ENCODE assay signal across 12 cellular contexts in the genomic region with DNA sequence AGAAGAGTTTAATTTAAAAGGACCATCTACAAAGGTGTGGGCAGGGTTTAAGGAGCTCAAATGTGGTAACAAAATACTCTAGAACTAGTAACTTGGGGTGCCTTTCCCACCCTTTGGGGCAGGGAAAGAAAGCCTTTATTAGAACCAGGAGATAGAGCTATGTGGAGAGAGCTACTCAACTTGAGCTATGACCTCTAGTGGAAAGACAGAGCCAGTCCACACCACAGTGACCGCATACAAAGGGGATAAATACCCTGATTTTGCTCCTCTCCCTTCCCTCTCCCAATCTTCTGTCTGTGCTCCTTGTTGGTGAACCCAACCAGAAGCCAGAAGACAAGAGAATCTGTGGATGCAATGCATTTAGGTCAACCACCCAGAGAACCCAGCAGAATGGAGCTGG. TPM values are rescaled to one million over a fixed set of nuclear protein-coding genes. Genes with fewer than 3 reads are reported as not detected.
DNase-seq lines count a peak whose midpoint lies in the region; ATAC-seq and TF ChIP-seq lines count a peak whose summit lies in the region.
"Had no signal": no experiment of that assay in that cellular context is flagged by ENCODE, and none has a peak within 500 bp of the region (broad histone marks: within the 10 kb centered on the region; RNA-seq: fewer than 3 reads in every experiment).

No MANE protein-coding gene starts in this region.

- H3K27ac ChIP-seq in cardiac muscle cell (no peak overlapping the region), right atrium auricular region (no peak overlapping the region), right cardiac atrium (ENCODE audit: low read length) (no peak overlapping the region)
- H3K27ac ChIP-seq: coronary artery, HL-60 had no signal

- H3K9me3 ChIP-seq in cardiac muscle cell (ENCODE audit: low read depth) (no peaks in the 10 kb centered on the region), right atrium auricular region (no peaks in the 10 kb centered on the region), right cardiac atrium (ENCODE audit: control insufficient read depth, low read length) (no peaks in the 10 kb centered on the region)

- H3K27me3 ChIP-seq in cardiac muscle cell (no peaks in the 10 kb centered on the region), right atrium auricular region (no peaks in the 10 kb centered on the region), right cardiac atrium (ENCODE audit: control insufficient read depth, insufficient read depth) (no peaks in the 10 kb centered on the region)

- no peaks in the 10 kb centered on the region for H3K9me3 Mint-ChIP-seq in activated CD4-positive, alpha-beta T cell treated with anti-CD3 and anti-CD28 coated beads, Interleukin-2, amount 10 ng/mL, durations not matched to agents 24 days and 14 days
- H3K9me3 Mint-ChIP-seq: CD4-positive, CD25-positive, alpha-beta regulatory T cell had no signal

- no peaks in the 10 kb centered on the region for H3K36me3 Mint-ChIP-seq in activated CD4-positive, alpha-beta T cell treated with anti-CD3 and anti-CD28 coated beads, Interleukin-2, amount 10 ng/mL, durations not matched to agents 24 days and 14 days (ENCODE audit: low read depth)

- intact Hi-C loops in right cardiac atrium (cut with DNase I) (no loop called here), head of caudate nucleus (cut with DNase I) (no loop called here)
- intact Hi-C loops in activated CD4-positive, alpha-beta T cell treated with anti-CD3 and anti-CD28 coated beads, Interleukin-2, amount 10 ng/mL, durations not matched to agents 24 days and 14 days (cut with micrococcal nuclease): no loop called here

- H3K27me3 Mint-ChIP-seq in activated CD4-positive, alpha-beta T cell treated with anti-CD3 and anti-CD28 coated beads, Interleukin-2, amount 10 ng/mL, durations not matched to agents 24 days and 14 days: peaks cover 7% of the 10 kb centered on the region

- TF ChIP-seq CTCF in cardiac muscle cell (IDR thresholded peaks at IDR 0.05; ENCODE audit: low read depth, low read length): peak; percentile 49
- peak in 1 of 2 donors; percentile 52 for TF ChIP-seq CTCF in right atrium auricular region (IDR thresholded peaks at IDR 0.05)

- no peak overlapping the region for H3K4me3 Mint-ChIP-seq in activated CD4-positive, alpha-beta T cell treated with anti-CD3 and anti-CD28 coated beads, Interleukin-2, amount 10 ng/mL, durations not matched to agents 24 days and 14 days
- H3K4me3 Mint-ChIP-seq: activated CD8-positive, alpha-beta T cell treated with anti-CD3 and anti-CD28 coated beads, Interleukin-2, amount 10 ng/mL, durations not matched to agents 7 days and 5 days; CD4-positive, CD25-positive, alpha-beta regulatory T cell had no signal

- DNase-seq in cardiac muscle cell (ENCODE audit: low read depth in 1 of 2, low spot score in 1 of 2): peak in 1 of 2 donors; percentile 20
- DNase-seq in right atrium auricular region (ENCODE audit: low spot score): no peak
- peak; percentile 41 for DNase-seq in SW480 (ENCODE audit: low spot score)
- no peak for DNase-seq in right cardiac atrium
- no peak for DNase-seq in NCI-H2196 (lab: John Stamatoyannopoulos, UW; ENCODE audit: unreplicated experiment)
- no peak for DNase-seq in activated CD4-positive, alpha-beta T cell treated with anti-CD3 and anti-CD28 coated beads, Interleukin-2, amount 10 ng/mL, durations not matched to agents 24 days and 14 days
- DNase-seq in head of caudate nucleus: no peak
- DNase-seq: activated CD8-positive, alpha-beta T cell treated with anti-CD3 and anti-CD28 coated beads, Interleukin-2, amount 10 ng/mL, durations not matched to agents 7 days and 5 days; CD4-positive, CD25-positive, alpha-beta regulatory T cell had no signal

- H3K27ac Mint-ChIP-seq in activated CD4-positive, alpha-beta T cell treated with anti-CD3 and anti-CD28 coated beads, Interleukin-2, amount 10 ng/mL, durations not matched to agents 24 days and 14 days: no peak overlapping the region
- H3K27ac Mint-ChIP-seq: activated CD8-positive, alpha-beta T cell treated with anti-CD3 and anti-CD28 coated beads, Interleukin-2, amount 10 ng/mL, durations not matched to agents 7 days and 5 days; CD4-positive, CD25-positive, alpha-beta regulatory T cell had no signal

- H3K4me3 ChIP-seq in cardiac muscle cell (no peak overlapping the region), right atrium auricular region (no peak overlapping the region), right cardiac atrium (ENCODE audit: low read length) (no peak overlapping the region)
- H3K4me3 ChIP-seq: coronary artery had no signal

- H3K36me3 ChIP-seq in cardiac muscle cell (no peaks in the 10 kb centered on the region), right atrium auricular region (no peaks in the 10 kb centered on the region)

- no peaks in the 10 kb centered on the region for H3K4me1 Mint-ChIP-seq in activated CD4-positive, alpha-beta T cell treated with anti-CD3 and anti-CD28 coated beads, Interleukin-2, amount 10 ng/mL, durations not matched to agents 24 days and 14 days

- H3K4me1 ChIP-seq in cardiac muscle cell (ENCODE audit: low read depth): no peaks in the 10 kb centered on the region
- no peaks in the 10 kb centered on the region for H3K4me1 ChIP-seq in right atrium auricular region
- H3K4me1 ChIP-seq in right cardiac atrium (ENCODE audit: control insufficient read depth, insufficient read depth, low read length): peaks cover 1% of the 10 kb centered on the region

- 85% methylated on average over 1 of the region's 1 CpG for WGBS in right cardiac atrium

- peak; percentile 57 to 71 for ATAC-seq in right cardiac atrium
- no peak for ATAC-seq in HG03457 (IDR thresholded peaks at IDR 0.05; ENCODE audit: unreplicated experiment)
- ATAC-seq: activated CD8-positive, alpha-beta T cell treated with anti-CD3 and anti-CD28 coated beads, Interleukin-2, amount 10 ng/mL, durations not matched to agents 7 days and 5 days had no signal

RNA-seq across cellular contexts. Expression of a gene that starts 54.4 kb away (rescaled TPM):
- 41.3 and 52.7 TPM in 2 replicates for total RNA-seq in cardiac muscle cell
- polyA plus RNA-seq in cardiac muscle cell: 24.9 and 29.6 TPM in 2 replicates
- total RNA-seq in right atrium auricular region: 100 to 1,000 TPM in 1 of 2 donors, 10 to 100 TPM in 1; 90.3 to 122 TPM
- 100 to 1,000 TPM in 1 of 4 donors, 10 to 100 TPM in 3; 76.6 to 106 (median 88.0) TPM for total RNA-seq in right cardiac atrium
- polyA plus RNA-seq in right cardiac atrium: 33.1 TPM
- total RNA-seq in activated CD4-positive, alpha-beta T cell treated with anti-CD3 and anti-CD28 coated beads, Interleukin-2, amount 10 ng/mL, durations not matched to agents 24 days and 14 days: 86.5 and 86.6 TPM in 2 replicates
